In the genomic region with DNA sequence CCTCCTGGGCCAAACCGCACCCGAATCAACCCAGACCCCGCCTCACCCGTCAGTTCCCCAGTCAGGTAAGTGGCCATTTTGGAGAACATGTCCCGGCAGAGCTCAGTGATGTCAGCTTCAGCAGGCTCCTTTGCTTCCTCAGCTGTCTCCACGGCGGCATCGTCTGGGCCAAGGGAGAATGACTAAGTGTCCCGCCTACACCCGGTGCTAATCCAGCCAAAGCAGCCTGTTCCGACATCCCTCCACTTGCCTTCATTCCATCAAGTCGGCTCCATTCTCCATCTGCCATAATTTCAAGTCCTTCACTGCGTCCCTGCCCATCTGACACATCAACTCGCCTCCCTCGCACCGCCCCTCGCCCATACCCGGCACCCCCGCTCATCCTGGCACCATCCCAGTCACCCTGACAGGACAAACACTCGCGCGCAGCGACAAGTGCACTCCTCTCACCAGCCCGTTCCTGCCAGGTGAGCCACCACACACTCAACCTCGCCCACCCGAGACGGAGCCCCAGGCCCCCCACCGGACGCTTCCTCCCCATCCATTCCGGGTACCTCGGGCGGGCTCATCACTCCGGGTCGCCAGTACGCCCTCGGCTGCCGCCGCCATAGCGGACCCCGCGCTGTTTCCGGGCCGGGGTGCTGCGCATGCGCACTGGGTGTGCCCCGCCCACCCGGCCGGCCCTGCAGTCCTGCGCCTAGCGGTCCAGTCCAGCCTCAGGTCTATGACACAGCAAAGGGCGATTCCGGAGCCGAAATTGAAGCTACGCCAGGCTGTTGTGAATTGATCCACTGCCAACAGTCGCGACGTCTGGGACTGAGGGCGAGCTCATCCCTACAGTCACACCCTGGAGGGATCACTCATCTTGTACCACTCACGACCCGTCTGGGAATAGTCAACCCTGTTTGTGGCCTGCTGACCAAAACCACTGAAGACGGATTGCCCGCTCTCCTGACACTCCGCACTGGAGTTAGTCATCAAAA, we compare ENCODE assay signal across 8 cellular contexts. TPM values are rescaled to one million over a fixed set of nuclear protein-coding genes. Genes with fewer than 3 reads are reported as not detected.
A peak's percentile ranks its signal among the peaks of the same experiment; 100 is the strongest.
DNase-seq lines count a peak whose midpoint lies in the region; ATAC-seq and TF ChIP-seq lines count a peak whose summit lies in the region.

BLOC1S2 (minus strand) TSS at position 630 of the 983 bp plus-strand sequence; CDS start at position 609, 21 bp downstream.

- H3K9me3 ChIP-seq in DND-41 (ENCODE audit: insufficient read depth, low read length, severe bottlenecking) (no peaks in the 10 kb centered on the region), KOPT-K1 (ENCODE audit: insufficient read depth, low read length, poor library complexity, severe bottlenecking) (no peaks in the 10 kb centered on the region)

- H3K4me2 ChIP-seq in DND-41 (ENCODE audit: insufficient read depth, low read length): peak within 1 kb of the TSS; percentile 89

- peak within 1 kb of the TSS; percentile 77 for H3K9ac ChIP-seq in DND-41 (ENCODE audit: low read depth, low read length)

- H3K79me2 ChIP-seq in DND-41 (ENCODE audit: insufficient read depth, low read length): peaks cover 51% of the 10 kb centered on the region

- TF ChIP-seq CTCF in DND-41 (IDR thresholded peaks at IDR 0.05; ENCODE audit: borderline replicate concordance, extremely low read depth, low read length, poor library complexity, severe bottlenecking) (no peak), fibroblast of mammary gland (conservative IDR thresholded peaks at IDR 0.05; ENCODE audit: control insufficient read depth, insufficient read depth, low read depth, low read length) (no peak), natural killer cell (IDR thresholded peaks at IDR 0.05) (no peak)

- H3K36me3 ChIP-seq in DND-41 (ENCODE audit: insufficient read depth, low read length) (peaks cover 25% of the 10 kb centered on the region; the same call in 1 of the 2 replicates), KOPT-K1 (ENCODE audit: insufficient read depth, low read length) (peaks cover 29% of the 10 kb centered on the region)

- H3K27ac ChIP-seq in DND-41 (ENCODE audit: low read length) (peak within 1 kb of the TSS; percentile 76), KOPT-K1 (ENCODE audit: low read depth, low read length, poor library complexity, severe bottlenecking) (peak within 1 kb of the TSS; percentile 78)

- no peaks in the 10 kb centered on the region for H3K27me3 ChIP-seq in DND-41 (ENCODE audit: insufficient read depth, low read length, poor library complexity)

- intact Hi-C loops in activated T-helper 2 cell treated with anti-CD3 and anti-CD28 coated beads, Interferon-gamma antibody, Interleukin-2, Interleukin-4, amounts not matched to agents 10 μg/mL and 5 μg/mL and 100 μg/mL, durations not matched to agents 14 hours and 24 hours and 36 hours (cut with micrococcal nuclease): loop anchor here (1.0 to 5.0 kb wide), 5 partner anchors 56 to 241 kb away; partner anchors contain the start of genes CHUK, ERLIN1 and NDUFB8
- intact Hi-C loops in natural killer cell (cut with micrococcal nuclease): no loop called here

- peaks cover 13% of the 10 kb centered on the region for H3K36me3 Mint-ChIP-seq in activated T-helper 2 cell treated with anti-CD3 and anti-CD28 coated beads, Interferon-gamma antibody, Interleukin-2, Interleukin-4, amounts not matched to agents 10 μg/mL and 5 μg/mL and 100 μg/mL, durations not matched to agents 14 hours and 24 hours and 36 hours (ENCODE audit: low read depth)
- no peaks in the 10 kb centered on the region for H3K36me3 Mint-ChIP-seq in natural killer cell

- peak within 1 kb of the TSS; percentile 93 for H2AFZ ChIP-seq in DND-41 (ENCODE audit: low read depth, low read length)

- peak within 1 kb of the TSS; percentile 67 to 94 for H3K4me3 ChIP-seq in DND-41 (ENCODE audit: low read depth in 1 of 2, low read length in 2 of 2)
- H3K4me3 ChIP-seq in fibroblast of mammary gland (ENCODE audit: control insufficient read depth, low read depth, low read length): peak within 1 kb of the TSS; percentile 89

- peaks cover 19% of the 10 kb centered on the region for H3K4me1 Mint-ChIP-seq in activated T-helper 2 cell treated with anti-CD3 and anti-CD28 coated beads, Interferon-gamma antibody, Interleukin-2, Interleukin-4, amounts not matched to agents 10 μg/mL and 5 μg/mL and 100 μg/mL, durations not matched to agents 14 hours and 24 hours and 36 hours (ENCODE audit: low read depth)
- H3K4me1 Mint-ChIP-seq in natural killer cell: peaks cover 17 to 28% of the 10 kb centered on the region in 2 donors

- H3K27me3 Mint-ChIP-seq in activated T-helper 2 cell treated with anti-CD3 and anti-CD28 coated beads, Interferon-gamma antibody, Interleukin-2, Interleukin-4, amounts not matched to agents 10 μg/mL and 5 μg/mL and 100 μg/mL, durations not matched to agents 14 hours and 24 hours and 36 hours (ENCODE audit: low read depth): no peaks in the 10 kb centered on the region
- no peaks in the 10 kb centered on the region for H3K27me3 Mint-ChIP-seq in natural killer cell (ENCODE audit: low read depth in 2 of 2)

- H4K20me1 ChIP-seq in DND-41 (ENCODE audit: insufficient read depth, low read length): peaks cover 4% of the 10 kb centered on the region; the same call in 1 of the 2 replicates

- ATAC-seq in DND-41 (ENCODE audit: insufficient read depth, low read depth) (peak; percentile 88), GM21737 (IDR thresholded peaks at IDR 0.05; ENCODE audit: unreplicated experiment) (peak; percentile 91), natural killer cell (peak; percentile 89 to 95 (median 94))

- DNase-seq in DND-41: peak; percentile 81
- DNase-seq in RPMI8226: peak; percentile 80
- peak; percentile 88 for DNase-seq in activated T-helper 2 cell treated with anti-CD3 and anti-CD28 coated beads, Interferon-gamma antibody, Interleukin-2, Interleukin-4, amounts not matched to agents 10 μg/mL and 5 μg/mL and 100 μg/mL, durations not matched to agents 14 hours and 24 hours and 36 hours (ENCODE audit: low spot score)
- DNase-seq in fibroblast of mammary gland (ENCODE audit: low read depth): peak; percentile 95
- peak; percentile 87 for DNase-seq in natural killer cell
- DNase-seq in stimulated activated naive CD4-positive, alpha-beta T cell (lab: John Stamatoyannopoulos, UW): peak; percentile 68 to 90 (median 80)

- no peaks in the 10 kb centered on the region for H3K9me3 Mint-ChIP-seq in activated T-helper 2 cell treated with anti-CD3 and anti-CD28 coated beads, Interferon-gamma antibody, Interleukin-2, Interleukin-4, amounts not matched to agents 10 μg/mL and 5 μg/mL and 100 μg/mL, durations not matched to agents 14 hours and 24 hours and 36 hours
- H3K9me3 Mint-ChIP-seq in natural killer cell: no peaks in the 10 kb centered on the region

- peaks cover 35% of the 10 kb centered on the region for H3K4me1 ChIP-seq in DND-41 (ENCODE audit: insufficient read depth, low read length)

- H3K4me3 Mint-ChIP-seq in activated T-helper 2 cell treated with anti-CD3 and anti-CD28 coated beads, Interferon-gamma antibody, Interleukin-2, Interleukin-4, amounts not matched to agents 10 μg/mL and 5 μg/mL and 100 μg/mL, durations not matched to agents 14 hours and 24 hours and 36 hours (ENCODE audit: low read depth): peak within 1 kb of the TSS; percentile 99
- peak within 1 kb of the TSS; percentile 97 for H3K4me3 Mint-ChIP-seq in natural killer cell

- H3K27ac Mint-ChIP-seq in activated T-helper 2 cell treated with anti-CD3 and anti-CD28 coated beads, Interferon-gamma antibody, Interleukin-2, Interleukin-4, amounts not matched to agents 10 μg/mL and 5 μg/mL and 100 μg/mL, durations not matched to agents 14 hours and 24 hours and 36 hours: peak within 1 kb of the TSS; percentile 99
- H3K27ac Mint-ChIP-seq in natural killer cell: peak within 1 kb of the TSS; percentile 91 to 98

RNA-seq across cellular contexts. Expression of gene BLOC1S2, which starts in this region (rescaled TPM):
- 49.1 and 56.3 TPM in 2 replicates for total RNA-seq in activated T-helper 2 cell treated with anti-CD3 and anti-CD28 coated beads, Interferon-gamma antibody, Interleukin-2, Interleukin-4, amounts not matched to agents 10 μg/mL and 5 μg/mL and 100 μg/mL, durations not matched to agents 14 hours and 24 hours and 36 hours
- 10 to 100 TPM; 36.7 to 63.7 (median 60.4) TPM for total RNA-seq in natural killer cell

Comparison
In these comparisons a context has a peak if more than half of its experiments do, and no peak if none do; other contexts are left out.
1. Peak in every context shown above with its lines: DNase-seq, ATAC-seq, H3K4me3 ChIP-seq and H3K27ac ChIP-seq.